ENCODE assay signal across 9 cellular contexts in the genomic region with DNA sequence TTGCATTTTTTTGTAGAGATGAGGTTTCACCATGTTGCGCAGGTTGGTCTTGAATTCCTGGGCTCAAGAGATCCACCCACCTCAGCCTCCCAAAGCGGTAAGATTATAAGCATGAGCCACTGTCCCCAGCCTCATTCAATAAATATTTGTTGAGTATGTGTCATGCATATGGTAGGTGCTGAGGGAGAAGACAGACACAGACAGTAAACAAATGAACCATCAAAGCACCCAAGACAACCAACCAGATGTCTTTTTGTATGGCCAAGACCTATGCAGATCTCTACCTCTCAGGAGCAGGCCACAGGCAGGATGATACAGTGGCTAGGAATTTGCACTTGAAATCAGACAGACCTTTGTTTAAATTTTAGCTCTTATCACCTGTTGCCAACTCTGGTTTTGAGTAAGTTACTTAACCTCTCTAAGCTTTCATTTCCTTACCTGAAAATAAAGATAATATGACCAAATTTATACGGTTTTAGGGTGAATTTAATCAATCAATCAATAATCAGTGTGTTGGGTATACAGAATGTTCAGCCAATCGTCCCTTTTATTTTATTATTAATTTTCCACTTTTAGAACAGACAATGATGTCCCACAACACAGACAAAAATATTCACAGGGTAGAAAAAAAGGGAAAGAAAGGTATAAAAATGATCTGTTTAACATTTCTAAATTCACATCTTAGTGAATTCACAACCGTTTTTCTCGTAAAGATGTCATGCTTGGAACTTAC.
DNase-seq lines count a peak whose midpoint lies in the region; ATAC-seq, FAIRE-seq and TF ChIP-seq lines count a peak whose summit lies in the region.
"Had no signal": no experiment of that assay in that cellular context is flagged by ENCODE, and none has a peak within 500 bp of the region (broad histone marks: within the 10 kb centered on the region; RNA-seq: fewer than 3 reads in every experiment).

No MANE protein-coding gene starts in this region.

- peak; percentile 81 for FAIRE-seq in GM18507 (lab: Jason Lieb, UNC)

- no TSS peak for BruUV-seq in OCI-LY7 (replicated peaks; lab: Mats Ljungman, UMichigan)
- BruUV-seq in A673 (replicated peaks; lab: Mats Ljungman, UMichigan) = no TSS peak

- no peak overlapping the region for H3K4me2 ChIP-seq in OCI-LY7 (ENCODE audit: low read length)

- H3K36me3 ChIP-seq in OCI-LY7 (ENCODE audit: insufficient read depth, low read length) = peaks cover 5% of the 10 kb centered on the region
- no peaks in the 10 kb centered on the region for H3K36me3 ChIP-seq in A673 (ENCODE audit: insufficient read depth, low read length, poor library complexity, severe bottlenecking)
- H3K36me3 ChIP-seq: neutrophil had no signal

- no peaks in the 10 kb centered on the region for H3K9me3 ChIP-seq in OCI-LY7 (ENCODE audit: low read length)
- H3K9me3 ChIP-seq in A673 (ENCODE audit: low read depth, low read length, poor library complexity, severe bottlenecking) = no peaks in the 10 kb centered on the region
- H3K9me3 ChIP-seq: neutrophil had no signal

- H4K20me1 ChIP-seq in OCI-LY7 (ENCODE audit: insufficient read depth, low read length) = no peaks in the 10 kb centered on the region

- TF ChIP-seq CTCF in OCI-LY7 (conservative IDR thresholded peaks at IDR 0.05; ENCODE audit: low read length) = no peak
- no peak for TF ChIP-seq CTCF in A673 (conservative IDR thresholded peaks at IDR 0.05; ENCODE audit: low read depth, low read length)

- H2AFZ ChIP-seq in OCI-LY7 (ENCODE audit: low read length) = no peak overlapping the region

- POLR2A ChIA-PET in OCI-LY7 (lab: Charles Lee) (no interaction called here), A673 (lab: Charles Lee; ENCODE audit: low non-redundant PET) (no interaction called here)

- intact Hi-C loops in OCI-LY7 (cut with micrococcal nuclease; ENCODE audit: unreplicated experiment) (no loop called here), A673 (cut with micrococcal nuclease; ENCODE audit: unreplicated experiment) (no loop called here)

- no peaks in the 10 kb centered on the region for H3K9me2 ChIP-seq in OCI-LY7 (ENCODE audit: insufficient read depth, low read length)

- H3K27ac ChIP-seq in OCI-LY7 (ENCODE audit: low read depth, low read length, poor library complexity, severe bottlenecking) (peak overlapping the region; percentile 24), A673 (ENCODE audit: low read depth, low read length, poor library complexity, severe bottlenecking) (no peak overlapping the region)
- H3K27ac ChIP-seq: neutrophil had no signal

- DNase-seq in GM18507 (ENCODE audit: extremely low spot score, insufficient read length, low read depth) = no peak
- no peak for DNase-seq in OCI-LY7 (ENCODE audit: low spot score)
- DNase-seq in fibroblast of gingiva (ENCODE audit: low read depth) = peak; percentile 30
- peak; percentile 78 for DNase-seq in skeletal muscle cell (ENCODE audit: low read depth)
- DNase-seq in A673 (ENCODE audit: low spot score) = no peak
- no peak for DNase-seq in activated T-cell treated with anti-CD3 and anti-CD28 coated beads, Interleukin-2, amount 50 U/mL, for 48 hours

- ATAC-seq in HG03196 (IDR thresholded peaks at IDR 0.05; ENCODE audit: unreplicated experiment) (no peak), GM18909 (IDR thresholded peaks at IDR 0.05; ENCODE audit: poor library complexity, unreplicated experiment) (no peak)

- H3K4me3 ChIP-seq in OCI-LY7 (ENCODE audit: low read depth, low read length, poor library complexity, severe bottlenecking) = no peak overlapping the region
- H3K4me3 ChIP-seq in skeletal muscle cell (ENCODE audit: low read depth, low read length) = no peak overlapping the region
- no peak overlapping the region for H3K4me3 ChIP-seq in A673 (ENCODE audit: low read depth, low read length, poor library complexity, severe bottlenecking)

- CTCF ChIA-PET in OCI-LY7 (lab: Charles Lee; ENCODE audit: unreplicated experiment) = no interaction called here
- CTCF ChIA-PET in A673 (lab: Charles Lee) = no interaction called here

- H3K4me1 ChIP-seq in OCI-LY7 (ENCODE audit: insufficient read depth, low read length, poor library complexity, severe bottlenecking) (peaks cover 49% of the 10 kb centered on the region), A673 (ENCODE audit: insufficient read depth, low read length, poor library complexity, severe bottlenecking) (peaks cover 6% of the 10 kb centered on the region)

- H3K27me3 ChIP-seq in A673 (replicated peaks; ENCODE audit: insufficient read depth, low read depth, low read length, poor library complexity) = no peaks in the 10 kb centered on the region
- H3K27me3 ChIP-seq: neutrophil had no signal

- peaks cover 10% of the 10 kb centered on the region; the same call in 1 of the 2 replicates for H3K79me2 ChIP-seq in OCI-LY7 (ENCODE audit: insufficient read depth, low read depth, low read length)

Comparison
In these comparisons a context has a peak if more than half of its experiments do, and no peak if none do; other contexts are left out.
1. DNase-seq: peak in fibroblast of gingiva (single experiment) and skeletal muscle cell (single experiment); none in GM18507 (single experiment), OCI-LY7 (single experiment), A673 (single experiment) and activated T-cell treated with anti-CD3 and anti-CD28 coated beads, Interleukin-2, amount 50 U/mL, for 48 hours (0 of 2).